ENCODE assay signal across 15 cellular contexts in the genomic region with DNA sequence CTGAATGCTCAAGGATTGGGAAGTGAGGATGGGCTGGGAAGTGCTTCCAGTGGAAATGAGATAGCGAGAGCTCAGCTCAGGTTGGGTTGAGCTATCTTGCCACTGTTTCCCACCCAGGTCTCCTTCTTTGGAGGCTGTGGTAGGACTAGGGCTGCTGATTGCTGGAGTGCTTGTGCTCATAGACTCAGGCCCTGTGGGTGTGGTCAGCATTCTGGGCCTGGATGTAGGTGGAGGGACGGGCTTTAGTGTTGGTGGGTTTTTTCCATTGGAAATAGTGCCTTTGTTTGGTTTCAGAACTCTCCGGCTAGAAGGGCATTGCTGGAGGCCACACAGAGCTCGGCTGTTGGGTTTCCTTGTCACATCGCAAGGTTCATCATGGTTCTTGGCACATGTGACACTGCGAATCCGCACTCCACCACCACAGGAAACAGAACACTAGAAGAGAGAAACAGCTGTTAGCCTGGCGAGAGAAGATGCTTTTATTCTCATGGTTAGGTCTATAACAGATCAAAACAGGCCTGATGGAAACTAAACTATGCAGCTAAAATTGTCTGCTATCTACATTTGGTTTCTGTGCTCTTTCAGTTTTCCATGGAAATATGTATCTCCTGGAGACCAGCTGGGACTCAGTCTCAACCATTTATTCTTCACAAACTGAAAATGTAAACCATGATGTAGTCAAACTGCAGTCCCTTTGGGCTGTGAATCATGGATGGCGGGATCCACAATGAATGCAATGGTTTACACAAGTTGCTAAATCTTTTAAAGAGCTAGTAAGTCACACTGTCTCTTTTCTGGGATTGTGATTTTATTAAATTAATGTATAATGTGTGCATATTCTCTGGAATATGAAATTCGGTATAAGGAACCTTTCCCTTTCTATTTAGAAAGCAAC.
A peak's percentile ranks its signal among the peaks of the same experiment; 100 is the strongest.
DNase-seq lines count a peak whose midpoint lies in the region; ATAC-seq and TF ChIP-seq lines count a peak whose summit lies in the region.
"Had no signal": no experiment of that assay in that cellular context is flagged by ENCODE, and none has a peak within 500 bp of the region (broad histone marks: within the 10 kb centered on the region; RNA-seq: fewer than 3 reads in every experiment).

No MANE protein-coding gene starts in this region.

- no peaks in the 10 kb centered on the region for H3K9me2 ChIP-seq in Karpas-422 (replicated peaks; ENCODE audit: insufficient read depth, low read length)

- H3K4me2 ChIP-seq in Karpas-422 (ENCODE audit: low read depth, low read length, poor library complexity, severe bottlenecking) = no peak overlapping the region
- H3K4me2 ChIP-seq: GM23338 had no signal

- H3K27ac ChIP-seq in heart right ventricle (peak overlapping the region in 6 of 10 donors; percentile 13 to 54 (median 32)), Karpas-422 (ENCODE audit: low read length) (no peak overlapping the region)
- H3K27ac ChIP-seq: C4-2B had no signal

- DNase-seq in heart right ventricle = no peak
- DNase-seq in Right ventricle myocardium superior = no peak
- DNase-seq in Karpas-422 = peak; percentile 25
- peak; percentile 20 for DNase-seq in myocyte (ENCODE audit: low read depth)
- no peak for DNase-seq in NCI-H1105 treated with DMSO at 0.1 percent for 48 hours (lab: John Stamatoyannopoulos, UW)
- no peak for DNase-seq in activated CD4-positive, alpha-beta T cell treated with anti-CD3 and anti-CD28 coated beads, Interleukin-2, amount 50 U/mL, for 48 hours
- DNase-seq in activated CD8-positive, alpha-beta T cell treated with anti-CD3 and anti-CD28 coated beads, Interleukin-2, amount 10 ng/mL, durations not matched to agents 7 days and 5 days = no peak
- DNase-seq: ACHN; BE2C; CD4-positive, alpha-beta memory T cell; DMS79 treated with DMSO at 0.1 percent for 48 hours; EL; H7 had no signal

- H4K20me1 ChIP-seq in Karpas-422 (ENCODE audit: insufficient read depth, low read depth, low read length) = no peaks in the 10 kb centered on the region

- H3K36me3 Mint-ChIP-seq in activated CD8-positive, alpha-beta T cell treated with anti-CD3 and anti-CD28 coated beads, Interleukin-2, amount 10 ng/mL, durations not matched to agents 7 days and 5 days (ENCODE audit: low read depth) = no peaks in the 10 kb centered on the region
- H3K36me3 Mint-ChIP-seq: CD4-positive, alpha-beta memory T cell had no signal

- H3K9me3 ChIP-seq in heart right ventricle (peaks cover 0 to 5% (median 0%) of the 10 kb centered on the region in 11 donors), Karpas-422 (ENCODE audit: low read length) (no peaks in the 10 kb centered on the region)
- H3K9me3 ChIP-seq: BE2C had no signal

- no peaks in the 10 kb centered on the region for H3K9me3 Mint-ChIP-seq in activated CD8-positive, alpha-beta T cell treated with anti-CD3 and anti-CD28 coated beads, Interleukin-2, amount 10 ng/mL, durations not matched to agents 7 days and 5 days (ENCODE audit: insufficient read depth)

- POLR2A ChIA-PET in activated CD8-positive, alpha-beta T cell treated with anti-CD3 and anti-CD28 coated beads, Interleukin-2, amount 10 ng/mL, durations not matched to agents 7 days and 5 days (lab: Charles Lee) = no interaction called here

- no peak overlapping the region for H3K4me3 Mint-ChIP-seq in activated CD8-positive, alpha-beta T cell treated with anti-CD3 and anti-CD28 coated beads, Interleukin-2, amount 10 ng/mL, durations not matched to agents 7 days and 5 days
- H3K4me3 Mint-ChIP-seq: CD4-positive, alpha-beta memory T cell; GM23338 had no signal

- H3K4me1 ChIP-seq in heart right ventricle = peaks cover 0 to 11% (median 0%) of the 10 kb centered on the region in 9 donors
- no peaks in the 10 kb centered on the region for H3K4me1 ChIP-seq in Karpas-422 (ENCODE audit: low read length)
- H3K4me1 ChIP-seq: BE2C had no signal

- H3K27me3 Mint-ChIP-seq in activated CD8-positive, alpha-beta T cell treated with anti-CD3 and anti-CD28 coated beads, Interleukin-2, amount 10 ng/mL, durations not matched to agents 7 days and 5 days (ENCODE audit: low read depth) = no peaks in the 10 kb centered on the region

- H3K9ac ChIP-seq in Karpas-422 (ENCODE audit: low read length) = no peak overlapping the region

- H3K36me3 ChIP-seq in heart right ventricle (no peaks in the 10 kb centered on the region), Karpas-422 (ENCODE audit: insufficient read depth, low read length) (no peaks in the 10 kb centered on the region)
- H3K36me3 ChIP-seq: BE2C had no signal

- no peaks in the 10 kb centered on the region for H3K4me1 Mint-ChIP-seq in activated CD8-positive, alpha-beta T cell treated with anti-CD3 and anti-CD28 coated beads, Interleukin-2, amount 10 ng/mL, durations not matched to agents 7 days and 5 days (ENCODE audit: low read depth)
- H3K4me1 Mint-ChIP-seq: CD4-positive, alpha-beta memory T cell; GM23338 had no signal

- H2AFZ ChIP-seq in Karpas-422 (ENCODE audit: low read length) = no peak overlapping the region
- H2AFZ ChIP-seq: GM23338 had no signal

- ATAC-seq in heart right ventricle = peak in 7 of 8 donors; percentile 28 to 80 (median 71)
- ATAC-seq in Right ventricle myocardium superior (ENCODE audit: poor library complexity) = no peak
- no peak for ATAC-seq in activated CD8-positive, alpha-beta T cell treated with anti-CD3 and anti-CD28 coated beads, Interleukin-2, amount 10 ng/mL, durations not matched to agents 7 days and 5 days
- ATAC-seq: GM23338 had no signal

- CTCF ChIA-PET in activated CD8-positive, alpha-beta T cell treated with anti-CD3 and anti-CD28 coated beads, Interleukin-2, amount 10 ng/mL, durations not matched to agents 7 days and 5 days (lab: Charles Lee) = interaction anchor here (1.7 kb wide), 1 partner anchor 12 kb away, joined by 4 read pairs; no protein-coding TSS in a partner anchor

- intact Hi-C loops in heart right ventricle (cut with DNase I) = no loop called here
- intact Hi-C loops in Right ventricle myocardium superior (cut with DNase I) = no loop called here

- WGBS in heart right ventricle, 2 donors = 66 to 74% methylated on average over 10 of the region's 10 CpGs

- H3K27me3 ChIP-seq in heart right ventricle (no peaks in the 10 kb centered on the region), Karpas-422 (ENCODE audit: low read length) (no peaks in the 10 kb centered on the region; the same call in 1 of the 2 replicates)
- H3K27me3 ChIP-seq: BE2C had no signal

- H3K4me3 ChIP-seq in heart right ventricle (no peak overlapping the region), Karpas-422 (ENCODE audit: low read length) (no peak overlapping the region)
- H3K4me3 ChIP-seq: GM23338 had no signal

- H3K27ac Mint-ChIP-seq in activated CD8-positive, alpha-beta T cell treated with anti-CD3 and anti-CD28 coated beads, Interleukin-2, amount 10 ng/mL, durations not matched to agents 7 days and 5 days = no peak overlapping the region
- H3K27ac Mint-ChIP-seq: CD4-positive, alpha-beta memory T cell; GM23338 had no signal

- H3K79me2 ChIP-seq in Karpas-422 (ENCODE audit: low read length) = no peaks in the 10 kb centered on the region

- no peak for TF ChIP-seq CTCF in heart right ventricle (IDR thresholded peaks at IDR 0.05)

Comparison
In these comparisons a context has a peak if more than half of its experiments do, and no peak if none do; other contexts are left out.
1. ATAC-seq: peak in heart right ventricle (7 of 8); none in Right ventricle myocardium superior (single experiment) and activated CD8-positive, alpha-beta T cell treated with anti-CD3 and anti-CD28 coated beads, Interleukin-2, amount 10 ng/mL, durations not matched to agents 7 days and 5 days (single experiment).
2. DNase-seq: peak in Karpas-422 (single experiment) and myocyte (single experiment); none in heart right ventricle (0 of 2), Right ventricle myocardium superior (single experiment), NCI-H1105 treated with DMSO at 0.1 percent for 48 hours (single experiment), activated CD4-positive, alpha-beta T cell treated with anti-CD3 and anti-CD28 coated beads, Interleukin-2, amount 50 U/mL, for 48 hours (0 of 2) and activated CD8-positive, alpha-beta T cell treated with anti-CD3 and anti-CD28 coated beads, Interleukin-2, amount 10 ng/mL, durations not matched to agents 7 days and 5 days (single experiment).